Comparison of ENCODE assay signal across 12 cellular contexts in genomic region chr14:93960108-93960475, GRCh38. TPM values are rescaled to one million over a fixed set of nuclear protein-coding genes. Genes with fewer than 3 reads are reported as not detected.
A peak's percentile ranks its signal among the peaks of the same experiment; 100 is the strongest.
DNase-seq lines count a peak whose midpoint lies in the region; ATAC-seq and TF ChIP-seq lines count a peak whose summit lies in the region.
"Had no signal": no experiment of that assay in that cellular context is flagged by ENCODE, and none has a peak within 500 bp of the region (broad histone marks: within the 10 kb centered on the region; RNA-seq: fewer than 3 reads in every experiment).

No MANE protein-coding gene starts in this region.

- peak overlapping the region; percentile 70 for H3K4me3 Mint-ChIP-seq in activated CD4-positive, alpha-beta T cell treated with anti-CD3 and anti-CD28 coated beads for 36 hours
- H3K4me3 Mint-ChIP-seq in stimulated activated effector memory CD8-positive, alpha-beta T cell treated with anti-CD3 and anti-CD28 coated beads, Interleukin-12 subunit alpha, Interleukin-12 subunit beta, amount 100 ng/mL, for 72 hours: peak overlapping the region; percentile 89
- H3K4me3 Mint-ChIP-seq in osteocyte (ENCODE audit: unreplicated experiment): no peak overlapping the region
- H3K4me3 Mint-ChIP-seq: H9 had no signal

- peaks cover 16% of the 10 kb centered on the region for H3K36me3 Mint-ChIP-seq in activated CD4-positive, alpha-beta T cell treated with anti-CD3 and anti-CD28 coated beads for 36 hours (ENCODE audit: low read depth)
- peaks cover 66% of the 10 kb centered on the region for H3K36me3 Mint-ChIP-seq in stimulated activated effector memory CD8-positive, alpha-beta T cell treated with anti-CD3 and anti-CD28 coated beads, Interleukin-12 subunit alpha, Interleukin-12 subunit beta, amount 100 ng/mL, for 72 hours
- no peaks in the 10 kb centered on the region for H3K36me3 Mint-ChIP-seq in osteocyte (ENCODE audit: unreplicated experiment)

- intact Hi-C loops in activated CD4-positive, alpha-beta T cell treated with anti-CD3 and anti-CD28 coated beads for 36 hours (cut with DNase I, micrococcal nuclease): loop anchor here (2.0 to 10.0 kb wide), 5 partner anchors 215 to 1195 kb away; partner anchors contain the start of genes BTBD7 (in 1 of the 2), DICER1 (in 1 of the 2) and PPP4R4 (in 1 of the 2)
- intact Hi-C loops in uterus (cut with DNase I; ENCODE audit: low total_unique reads): no loop called here

- TF ChIP-seq CTCF in SU-DHL-6 (IDR thresholded peaks at IDR 0.05; ENCODE audit: insufficient read depth, low read length, poor library complexity, severe bottlenecking): no peak
- no peak for TF ChIP-seq CTCF in uterus (IDR thresholded peaks at IDR 0.05)
- no peak for TF ChIP-seq CTCF in osteocyte (IDR thresholded peaks at IDR 0.05)

- H3K4me1 ChIP-seq in uterus: no peaks in the 10 kb centered on the region

- no peaks in the 10 kb centered on the region for H4K20me1 ChIP-seq in SU-DHL-6 (ENCODE audit: low read depth, low read length)

- H3K9me2 ChIP-seq in SU-DHL-6 (replicated peaks; ENCODE audit: insufficient read depth, low read length): no peaks in the 10 kb centered on the region

- no peaks in the 10 kb centered on the region; the same call in 1 of the 2 replicates for H3K79me2 ChIP-seq in SU-DHL-6 (ENCODE audit: insufficient read depth, low read length)

- CTCF ChIA-PET in activated CD4-positive, alpha-beta T cell treated with anti-CD3 and anti-CD28 coated beads for 36 hours (lab: Charles Lee): interaction anchor here (0.7 to 6.4 kb wide), 9 partner anchors 11 to 72 kb away, joined by 3 to 51 read pairs (median 6); partner anchors contain the start of gene ASB2

- H3K27ac Mint-ChIP-seq in activated CD4-positive, alpha-beta T cell treated with anti-CD3 and anti-CD28 coated beads for 36 hours: peak overlapping the region; percentile 100
- peak overlapping the region; percentile 99 for H3K27ac Mint-ChIP-seq in stimulated activated effector memory CD8-positive, alpha-beta T cell treated with anti-CD3 and anti-CD28 coated beads, Interleukin-12 subunit alpha, Interleukin-12 subunit beta, amount 100 ng/mL, for 72 hours
- no peak overlapping the region for H3K27ac Mint-ChIP-seq in osteocyte (ENCODE audit: unreplicated experiment)

- no peak overlapping the region for H2AFZ ChIP-seq in SU-DHL-6 (ENCODE audit: low read depth, low read length, severe bottlenecking)

- H3F3A ChIP-seq in SU-DHL-6 (ENCODE audit: insufficient read depth): peaks cover 46% of the 10 kb centered on the region

- no peaks in the 10 kb centered on the region for H3K27me3 ChIP-seq in SU-DHL-6 (ENCODE audit: low read length)
- no peaks in the 10 kb centered on the region for H3K27me3 ChIP-seq in uterus
- H3K27me3 ChIP-seq: ovary had no signal

- H3K36me3 ChIP-seq in SU-DHL-6 (ENCODE audit: low read length) (no peaks in the 10 kb centered on the region), uterus (no peaks in the 10 kb centered on the region)
- H3K36me3 ChIP-seq: ovary had no signal

- H3K9me3 ChIP-seq in SU-DHL-6 (ENCODE audit: insufficient read depth, low read length) (no peaks in the 10 kb centered on the region), uterus (no peaks in the 10 kb centered on the region)
- H3K9me3 ChIP-seq: ovary had no signal

- no peaks in the 10 kb centered on the region for H3K27me3 Mint-ChIP-seq in activated CD4-positive, alpha-beta T cell treated with anti-CD3 and anti-CD28 coated beads for 36 hours
- peaks cover 6% of the 10 kb centered on the region for H3K27me3 Mint-ChIP-seq in osteocyte (ENCODE audit: unreplicated experiment)

- peaks cover 6% of the 10 kb centered on the region for H3K9me3 Mint-ChIP-seq in activated CD4-positive, alpha-beta T cell treated with anti-CD3 and anti-CD28 coated beads for 36 hours (ENCODE audit: low read depth)
- H3K9me3 Mint-ChIP-seq in stimulated activated effector memory CD8-positive, alpha-beta T cell treated with anti-CD3 and anti-CD28 coated beads, Interleukin-12 subunit alpha, Interleukin-12 subunit beta, amount 100 ng/mL, for 72 hours: peaks cover 5% of the 10 kb centered on the region
- peaks cover 2% of the 10 kb centered on the region for H3K9me3 Mint-ChIP-seq in osteocyte (ENCODE audit: unreplicated experiment)
- H3K9me3 Mint-ChIP-seq: H9 had no signal

- H3K4me3 ChIP-seq in SU-DHL-6 (ENCODE audit: insufficient read depth, low read length, poor library complexity, severe bottlenecking) (peak overlapping the region; percentile 19), uterus (no peak overlapping the region)
- H3K4me3 ChIP-seq: ovary had no signal

- H3K9ac ChIP-seq in SU-DHL-6 (ENCODE audit: low read length): peak overlapping the region; percentile 60

- peak overlapping the region; percentile 64 for H3K4me2 ChIP-seq in SU-DHL-6 (ENCODE audit: low read depth, low read length, poor library complexity, severe bottlenecking)

- peaks cover 96% of the 10 kb centered on the region for H3K4me1 Mint-ChIP-seq in activated CD4-positive, alpha-beta T cell treated with anti-CD3 and anti-CD28 coated beads for 36 hours
- H3K4me1 Mint-ChIP-seq in stimulated activated effector memory CD8-positive, alpha-beta T cell treated with anti-CD3 and anti-CD28 coated beads, Interleukin-12 subunit alpha, Interleukin-12 subunit beta, amount 100 ng/mL, for 72 hours: peaks cover 100% of the 10 kb centered on the region
- peaks cover 29% of the 10 kb centered on the region for H3K4me1 Mint-ChIP-seq in osteocyte (ENCODE audit: unreplicated experiment)

- ATAC-seq in activated CD4-positive, alpha-beta T cell treated with anti-CD3 and anti-CD28 coated beads for 36 hours: peak; percentile 53
- peak; percentile 31 for ATAC-seq in stimulated activated effector memory CD8-positive, alpha-beta T cell treated with anti-CD3 and anti-CD28 coated beads, Interleukin-12 subunit alpha, Interleukin-12 subunit beta, amount 100 ng/mL, for 72 hours

- H3K27ac ChIP-seq in SU-DHL-6 (ENCODE audit: low read depth, low read length) (peak overlapping the region; percentile 99), epithelial cell of prostate (peak overlapping the region; percentile 90), uterus (peak overlapping the region in 1 of 2 donors; percentile 49)
- H3K27ac ChIP-seq: ovary had no signal

- peak; percentile 69 for DNase-seq in activated CD4-positive, alpha-beta T cell treated with anti-CD3 and anti-CD28 coated beads for 36 hours
- no peak for DNase-seq in activated CD4-positive, alpha-beta T cell treated with anti-CD3 and anti-CD28 coated beads, Interleukin-2, amount 50 U/mL, for 1 hour
- DNase-seq in epithelial cell of prostate (ENCODE audit: low read depth, low spot score): no peak
- no peak for DNase-seq in stimulated activated effector memory CD8-positive, alpha-beta T cell treated with anti-CD3 and anti-CD28 coated beads, Interleukin-12 subunit alpha, Interleukin-12 subunit beta, amount 100 ng/mL, for 72 hours (ENCODE audit: low spot score in 2 of 2)
- DNase-seq in uterus: no peak
- DNase-seq in osteocyte (ENCODE audit: extremely low spot score, unreplicated experiment): no peak
- DNase-seq in NCI-H1694 treated with DMSO at 0.1 percent for 48 hours (lab: John Stamatoyannopoulos, UW): no peak
- DNase-seq: NCI-H510A treated with DMSO at 0.1 percent for 48 hours, ovary had no signal

- POLR2A ChIA-PET in activated CD4-positive, alpha-beta T cell treated with anti-CD3 and anti-CD28 coated beads for 36 hours (lab: Charles Lee): interaction anchor here (1.3 to 4.9 kb wide), 6 partner anchors 12 to 39 kb away, joined by 4 to 48 read pairs (median 10); no protein-coding TSS in a partner anchor

- no peak for TF ChIP-seq POLR2A in uterus (IDR thresholded peaks at IDR 0.05)

RNA-seq across cellular contexts. Expression of gene ASB2, which starts 16.3 kb away (rescaled TPM):
- total RNA-seq in activated CD4-positive, alpha-beta T cell treated with anti-CD3 and anti-CD28 coated beads for 36 hours: 10 to 100 TPM; 24.8 to 25.5 TPM
- total RNA-seq in uterus (10 to 100 TPM; 11.8 to 84.1 (median 21.0) TPM), osteocyte (0.34 and 0.38 TPM in 2 replicates)
- total RNA-seq: HT1080 had no signal

RNA-seq across cellular contexts. Expression of gene FAM181A, which starts 32.9 kb away (rescaled TPM):
- not detected for total RNA-seq in activated CD4-positive, alpha-beta T cell treated with anti-CD3 and anti-CD28 coated beads for 36 hours
- under 1 TPM in 1 of 4 donors, not detected in 3; 0.48 TPM for total RNA-seq in uterus
- not detected in 2 replicates for total RNA-seq in osteocyte
- total RNA-seq: H9, HT1080 had no signal

RNA-seq across cellular contexts. Expression of gene CCDC197, which starts 37.0 kb away (rescaled TPM):
- total RNA-seq in activated CD4-positive, alpha-beta T cell treated with anti-CD3 and anti-CD28 coated beads for 36 hours: under 1 TPM; 0.34 to 0.53 TPM
- total RNA-seq in uterus (not detected), osteocyte (not detected in 2 replicates)
- total RNA-seq: H9, HT1080, ovary had no signal
